ENCODE assay signal across 8 cellular contexts in genomic region chrX:41333744-41333993, GRCh38. TPM values are rescaled to one million over a fixed set of nuclear protein-coding genes. Genes with fewer than 3 reads are reported as not detected.
DNase-seq lines count a peak whose midpoint lies in the region; ATAC-seq and TF ChIP-seq lines count a peak whose summit lies in the region.

No MANE protein-coding gene starts in this region.

- ATAC-seq in GM18867 (IDR thresholded peaks at IDR 0.05; ENCODE audit: unreplicated experiment) (peak; percentile 30), HG03095 (IDR thresholded peaks at IDR 0.05; ENCODE audit: unreplicated experiment) (peak; percentile 28), natural killer cell (peak; percentile 29 to 47 (median 32))

- H3K9me3 Mint-ChIP-seq in activated CD4-positive, alpha-beta T cell treated with anti-CD3 and anti-CD28 coated beads, Interleukin-2, amount 10 ng/mL, durations not matched to agents 24 days and 14 days = no peaks in the 10 kb centered on the region
- no peaks in the 10 kb centered on the region for H3K9me3 Mint-ChIP-seq in natural killer cell

- peak overlapping the region; percentile 98 for H3K4me3 Mint-ChIP-seq in activated CD4-positive, alpha-beta T cell treated with anti-CD3 and anti-CD28 coated beads, Interleukin-2, amount 10 ng/mL, durations not matched to agents 24 days and 14 days
- peak overlapping the region; percentile 100 for H3K4me3 Mint-ChIP-seq in natural killer cell

- peak overlapping the region; percentile 97 to 99 (median 98) for H3K27ac ChIP-seq in esophagus squamous epithelium

- H3K36me3 Mint-ChIP-seq in activated CD4-positive, alpha-beta T cell treated with anti-CD3 and anti-CD28 coated beads, Interleukin-2, amount 10 ng/mL, durations not matched to agents 24 days and 14 days (ENCODE audit: low read depth) = peaks cover 38% of the 10 kb centered on the region
- no peaks in the 10 kb centered on the region for H3K36me3 Mint-ChIP-seq in natural killer cell

- H3K4me1 Mint-ChIP-seq in activated CD4-positive, alpha-beta T cell treated with anti-CD3 and anti-CD28 coated beads, Interleukin-2, amount 10 ng/mL, durations not matched to agents 24 days and 14 days = peaks cover 24% of the 10 kb centered on the region
- H3K4me1 Mint-ChIP-seq in natural killer cell = peaks cover 53 to 78% of the 10 kb centered on the region in 2 donors

- no peaks in the 10 kb centered on the region for H3K27me3 ChIP-seq in BE2C
- no peaks in the 10 kb centered on the region for H3K27me3 ChIP-seq in esophagus squamous epithelium

- H3K4me3 ChIP-seq in BE2C (ENCODE audit: low read depth, low read length) (peak overlapping the region; percentile 96), esophagus squamous epithelium (peak overlapping the region; percentile 73 to 92 (median 84))

- H3K36me3 ChIP-seq in BE2C = peaks cover 21% of the 10 kb centered on the region
- peaks cover 0 to 3% (median 0%) of the 10 kb centered on the region in 3 donors for H3K36me3 ChIP-seq in esophagus squamous epithelium

- no peak for DNase-seq in BE2C
- peak; percentile 65 for DNase-seq in NCI-H2171 (lab: John Stamatoyannopoulos, UW)
- no peak for DNase-seq in activated CD4-positive, alpha-beta T cell treated with anti-CD3 and anti-CD28 coated beads, Interleukin-2, amount 10 ng/mL, durations not matched to agents 24 days and 14 days
- no peak for DNase-seq in esophagus squamous epithelium (lab: John Stamatoyannopoulos, UW)
- DNase-seq in natural killer cell = no peak
- DNase-seq in GM03348 (ENCODE audit: low spot score) = no peak

- intact Hi-C loops in activated CD4-positive, alpha-beta T cell treated with anti-CD3 and anti-CD28 coated beads, Interleukin-2, amount 10 ng/mL, durations not matched to agents 24 days and 14 days (cut with micrococcal nuclease) = loop anchor here (1.0 to 5.0 kb wide), 4 partner anchors 179 to 686 kb away; partner anchors contain the start of genes CASK and CXorf38
- intact Hi-C loops in esophagus squamous epithelium (cut with DNase I) (no loop called here), natural killer cell (cut with micrococcal nuclease) (loop anchor here (5.0 to 10.0 kb wide), 5 partner anchors 109 to 686 kb away; partner anchors contain the start of genes CXorf38 and MED14)

- peak overlapping the region; percentile 100 for H3K27ac Mint-ChIP-seq in activated CD4-positive, alpha-beta T cell treated with anti-CD3 and anti-CD28 coated beads, Interleukin-2, amount 10 ng/mL, durations not matched to agents 24 days and 14 days
- H3K27ac Mint-ChIP-seq in natural killer cell = peak overlapping the region; percentile 98 to 100

- no peaks in the 10 kb centered on the region for H3K9me3 ChIP-seq in BE2C
- no peaks in the 10 kb centered on the region for H3K9me3 ChIP-seq in esophagus squamous epithelium

- 0 to 3% methylated on average over 7 to 17 of the region's 17 CpGs for WGBS in esophagus squamous epithelium, 2 donors

- H3K4me1 ChIP-seq in BE2C (no peaks in the 10 kb centered on the region), esophagus squamous epithelium (peaks cover 4 to 34% (median 11%) of the 10 kb centered on the region in 3 donors)

- H3K27me3 Mint-ChIP-seq in activated CD4-positive, alpha-beta T cell treated with anti-CD3 and anti-CD28 coated beads, Interleukin-2, amount 10 ng/mL, durations not matched to agents 24 days and 14 days = no peaks in the 10 kb centered on the region
- H3K27me3 Mint-ChIP-seq in natural killer cell (ENCODE audit: low read depth in 2 of 2) = no peaks in the 10 kb centered on the region

- no peak for TF ChIP-seq CTCF in BE2C (IDR thresholded peaks at IDR 0.05; ENCODE audit: low read depth, low read length)
- TF ChIP-seq CTCF in esophagus squamous epithelium (IDR thresholded peaks at IDR 0.05) = no peak
- no peak for TF ChIP-seq CTCF in natural killer cell (IDR thresholded peaks at IDR 0.05)

- no peak for TF ChIP-seq POLR2A in esophagus squamous epithelium (IDR thresholded peaks at IDR 0.05)

RNA-seq across cellular contexts. Expression of gene DDX3X, which starts 0.3 kb away (rescaled TPM):
- 73.2 TPM for polyA plus RNA-seq in BE2C (2012; ENCODE audit: insufficient read depth, insufficient read length, low read depth)
- 307 and 313 TPM in 2 replicates for total RNA-seq in activated CD4-positive, alpha-beta T cell treated with anti-CD3 and anti-CD28 coated beads, Interleukin-2, amount 10 ng/mL, durations not matched to agents 24 days and 14 days
- 100 to 1,000 TPM; 164 to 219 (median 214) TPM for total RNA-seq in esophagus squamous epithelium
- 1,000 to 10,000 TPM in 2 of 3 donors, 100 to 1,000 TPM in 1; 695 to 1,297 (median 1,054) TPM for total RNA-seq in natural killer cell
